Comparison of ENCODE assay signal across 24 cellular contexts in the genomic region with DNA sequence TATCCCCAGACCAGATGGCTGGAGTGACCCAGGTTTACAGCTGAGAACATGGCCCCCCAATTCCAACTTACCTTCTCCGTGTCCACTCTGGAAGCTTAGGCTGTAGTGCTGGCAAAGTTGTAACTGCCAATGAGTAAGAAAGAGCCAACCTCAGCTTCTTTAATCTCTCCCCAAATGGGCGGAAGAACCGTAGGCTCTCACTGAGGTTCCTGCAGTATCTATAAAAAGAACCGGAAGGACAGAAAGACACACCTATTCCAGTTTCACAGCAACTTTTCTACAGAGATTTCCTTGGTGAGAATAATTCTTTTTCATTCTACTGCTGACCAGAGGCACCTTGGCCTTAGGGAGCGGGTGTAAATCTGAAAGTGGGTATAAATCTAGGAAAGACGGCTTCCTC. TPM values are rescaled to one million over a fixed set of nuclear protein-coding genes. Genes with fewer than 3 reads are reported as not detected.
"Had no signal": no experiment of that assay in that cellular context is flagged by ENCODE, and none has a peak within 500 bp of the region (broad histone marks: within the 10 kb centered on the region; RNA-seq: fewer than 3 reads in every experiment).

A gene (minus strand): TSS at position 135 of the 400 bp plus-strand sequence. CDS start 1,786 bp downstream, outside the sequence.

- DNase-seq: cortex of kidney; dorsolateral prefrontal cortex; effector CD8-positive, alpha-beta T cell; foreskin fibroblast; immature natural killer cell; kidney; left cardiac atrium; left ventricle myocardium superior; mesendoderm; naive thymus-derived CD4-positive, alpha-beta T cell; nephron progenitor cell; sigmoid colon; stimulated activated CD4-positive, alpha-beta T cell treated with anti-CD3 and anti-CD28 coated beads, Interleukin-2, amount 100 ng/mL, for 24 hours; stimulated activated CD4-positive, alpha-beta T cell treated with anti-CD3 and anti-CD28 coated beads, Interleukin-4, amount 100 ng/mL, for 4 hours; stimulated activated naive B cell treated with anti-CD40 and anti-IgM and Interleukin-4, amounts not matched to agents 10 μg/mL and 1 μg/mL and 100 μg/mL, for 72 hours; stimulated activated naive CD8-positive, alpha-beta T cell treated with anti-CD3 and anti-CD28 coated beads, Interleukin-15, amount 100 ng/mL, for 72 hours; testis had no signal

- H3K36me3 ChIP-seq: neutrophil, right atrium auricular region, sigmoid colon, tibial nerve had no signal

- H3K4me1 ChIP-seq: right atrium auricular region, sigmoid colon, testis, tibial nerve had no signal

- H3K27me3 ChIP-seq: dorsolateral prefrontal cortex, neutrophil, right atrium auricular region, sigmoid colon, testis, tibial nerve had no signal

- H3K4me3 ChIP-seq: dorsolateral prefrontal cortex, lung, right atrium auricular region, sigmoid colon, skin epidermis, testis, tibial nerve had no signal

- H3K9me3 Mint-ChIP-seq: stimulated activated naive B cell treated with anti-CD40 and anti-IgM and Interleukin-4, amounts not matched to agents 10 μg/mL and 1 μg/mL and 100 μg/mL, for 72 hours; stimulated activated naive CD8-positive, alpha-beta T cell treated with anti-CD3 and anti-CD28 coated beads, Interleukin-15, amount 100 ng/mL, for 72 hours had no signal

- H3K27ac ChIP-seq: dorsolateral prefrontal cortex, neutrophil, right atrium auricular region, sigmoid colon, skin epidermis, testis, tibial nerve had no signal

- H3K4me1 Mint-ChIP-seq: immature natural killer cell; naive thymus-derived CD4-positive, alpha-beta T cell; stimulated activated naive B cell treated with anti-CD40 and anti-IgM and Interleukin-4, amounts not matched to agents 10 μg/mL and 1 μg/mL and 100 μg/mL, for 72 hours; stimulated activated naive CD8-positive, alpha-beta T cell treated with anti-CD3 and anti-CD28 coated beads, Interleukin-15, amount 100 ng/mL, for 72 hours had no signal

- H3K36me3 Mint-ChIP-seq: immature natural killer cell had no signal

- H3K9me3 ChIP-seq: neutrophil, right atrium auricular region, sigmoid colon, testis, tibial nerve had no signal

- FAIRE-seq: kidney had no signal

- H3K4me3 Mint-ChIP-seq: immature natural killer cell; naive thymus-derived CD4-positive, alpha-beta T cell; nephron progenitor cell; stimulated activated naive B cell treated with anti-CD40 and anti-IgM and Interleukin-4, amounts not matched to agents 10 μg/mL and 1 μg/mL and 100 μg/mL, for 72 hours; stimulated activated naive CD8-positive, alpha-beta T cell treated with anti-CD3 and anti-CD28 coated beads, Interleukin-15, amount 100 ng/mL, for 72 hours had no signal

- H3K27ac Mint-ChIP-seq: immature natural killer cell; naive thymus-derived CD4-positive, alpha-beta T cell; stimulated activated naive B cell treated with anti-CD40 and anti-IgM and Interleukin-4, amounts not matched to agents 10 μg/mL and 1 μg/mL and 100 μg/mL, for 72 hours had no signal

RNA-seq across cellular contexts. Expression of the gene that starts here (rescaled TPM):
- total RNA-seq: chondrocyte, left cardiac atrium, left ventricle myocardium superior, lung, osteoblast, right atrium auricular region, sigmoid colon, tibial nerve had no signal
